ENCODE assay signal across 1 cellular context in the genomic region with DNA sequence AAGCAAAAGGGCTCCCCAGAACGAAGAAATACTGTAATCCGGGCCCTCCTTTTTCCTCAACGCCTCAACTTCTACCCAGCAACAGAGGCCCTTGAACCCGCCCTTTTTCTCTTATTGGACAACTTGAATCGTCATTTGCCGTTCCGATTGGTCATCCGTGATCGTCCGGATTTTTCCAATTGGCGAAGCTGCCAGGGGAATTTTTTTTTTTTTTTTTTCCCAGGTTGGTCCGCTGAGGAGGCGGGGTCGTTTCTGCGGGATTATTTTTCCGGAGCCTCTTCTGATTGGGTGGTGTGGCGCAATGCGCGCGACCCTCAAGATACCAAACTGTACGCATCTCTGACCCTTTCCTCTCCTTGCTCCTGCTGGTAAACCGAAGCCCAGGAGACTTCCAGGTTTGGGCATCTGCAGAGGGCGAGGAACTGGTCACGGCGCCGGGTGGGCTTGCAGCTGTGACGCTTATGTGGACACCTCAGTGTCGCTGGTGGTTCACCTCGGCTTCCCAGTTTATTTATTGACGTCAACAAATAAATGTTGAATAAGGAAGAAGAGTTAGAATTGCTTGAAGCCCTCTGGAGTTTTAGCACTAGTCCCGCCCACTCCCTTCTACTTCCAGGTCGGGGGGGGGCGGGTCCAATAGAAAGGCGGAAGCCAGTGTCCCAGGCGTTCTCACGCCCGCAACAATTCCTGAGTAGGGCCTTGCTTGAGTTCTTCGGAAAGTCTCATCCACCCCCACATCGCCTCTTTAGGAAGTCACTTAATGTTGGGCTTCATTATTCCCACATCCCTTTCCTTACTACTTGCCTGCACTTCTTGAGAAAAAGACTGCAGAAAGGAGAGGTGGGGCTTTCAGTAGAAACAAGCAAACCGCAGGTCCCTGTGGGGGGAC.
TF ChIP-seq lines count a peak whose summit lies in the region.

A gene with protein sequence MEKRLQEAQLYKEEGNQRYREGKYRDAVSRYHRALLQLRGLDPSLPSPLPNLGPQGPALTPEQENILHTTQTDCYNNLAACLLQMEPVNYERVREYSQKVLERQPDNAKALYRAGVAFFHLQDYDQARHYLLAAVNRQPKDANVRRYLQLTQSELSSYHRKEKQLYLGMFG (plus strand): TSS at position 654 of the 889 bp plus-strand sequence. CDS start 363 bp downstream, outside the sequence.

TF ChIP-seq in HepG2, 621 proteins besides CTCF, POLR2A, EP300 and RAD21 (continued from another document and continues in another):
- TF ChIP-seq, protein P1, sequence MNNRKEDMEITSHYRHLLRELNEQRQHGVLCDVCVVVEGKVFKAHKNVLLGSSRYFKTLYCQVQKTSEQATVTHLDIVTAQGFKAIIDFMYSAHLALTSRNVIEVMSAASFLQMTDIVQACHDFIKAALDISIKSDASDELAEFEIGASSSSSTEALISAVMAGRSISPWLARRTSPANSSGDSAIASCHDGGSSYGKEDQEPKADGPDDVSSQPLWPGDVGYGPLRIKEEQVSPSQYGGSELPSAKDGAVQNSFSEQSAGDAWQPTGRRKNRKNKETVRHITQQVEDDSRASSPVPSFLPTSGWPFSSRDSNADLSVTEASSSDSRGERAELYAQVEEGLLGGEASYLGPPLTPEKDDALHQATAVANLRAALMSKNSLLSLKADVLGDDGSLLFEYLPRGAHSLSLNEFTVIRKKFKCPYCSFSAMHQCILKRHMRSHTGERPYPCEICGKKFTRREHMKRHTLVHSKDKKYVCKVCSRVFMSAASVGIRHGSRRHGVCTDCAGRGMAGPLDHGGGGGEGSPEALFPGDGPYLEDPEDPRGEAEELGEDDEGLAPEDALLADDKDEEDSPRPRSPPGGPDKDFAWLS (CRISPR knock-in tag; IDR thresholded peaks at IDR 0.05; ENCODE audit: borderline replicate concordance) = no peak
- TF ChIP-seq, protein P2, sequence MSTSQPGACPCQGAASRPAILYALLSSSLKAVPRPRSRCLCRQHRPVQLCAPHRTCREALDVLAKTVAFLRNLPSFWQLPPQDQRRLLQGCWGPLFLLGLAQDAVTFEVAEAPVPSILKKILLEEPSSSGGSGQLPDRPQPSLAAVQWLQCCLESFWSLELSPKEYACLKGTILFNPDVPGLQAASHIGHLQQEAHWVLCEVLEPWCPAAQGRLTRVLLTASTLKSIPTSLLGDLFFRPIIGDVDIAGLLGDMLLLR (CRISPR knock-in tag; IDR thresholded peaks at IDR 0.05) = no peak
- TF ChIP-seq, protein P3, sequence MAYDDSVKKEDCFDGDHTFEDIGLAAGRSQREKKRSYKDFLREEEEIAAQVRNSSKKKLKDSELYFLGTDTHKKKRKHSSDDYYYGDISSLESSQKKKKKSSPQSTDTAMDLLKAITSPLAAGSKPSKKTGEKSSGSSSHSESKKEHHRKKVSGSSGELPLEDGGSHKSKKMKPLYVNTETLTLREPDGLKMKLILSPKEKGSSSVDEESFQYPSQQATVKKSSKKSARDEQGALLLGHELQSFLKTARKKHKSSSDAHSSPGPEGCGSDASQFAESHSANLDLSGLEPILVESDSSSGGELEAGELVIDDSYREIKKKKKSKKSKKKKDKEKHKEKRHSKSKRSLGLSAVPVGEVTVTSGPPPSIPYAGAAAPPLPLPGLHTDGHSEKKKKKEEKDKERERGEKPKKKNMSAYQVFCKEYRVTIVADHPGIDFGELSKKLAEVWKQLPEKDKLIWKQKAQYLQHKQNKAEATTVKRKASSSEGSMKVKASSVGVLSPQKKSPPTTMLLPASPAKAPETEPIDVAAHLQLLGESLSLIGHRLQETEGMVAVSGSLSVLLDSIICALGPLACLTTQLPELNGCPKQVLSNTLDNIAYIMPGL (CRISPR knock-in tag; IDR thresholded peaks at IDR 0.05; ENCODE audit: borderline replicate concordance in 1 of 2, low read depth in 1 of 2) = no peak; a peak in 2 of 4 replicates
- TF ChIP-seq KLF11 (CRISPR knock-in tag; IDR thresholded peaks at IDR 0.05) (no peak), ISL2 (CRISPR knock-in tag; IDR thresholded peaks at IDR 0.05) (no peak), DNMT1 (CRISPR knock-in tag; IDR thresholded peaks at IDR 0.05) (0 out of 2 replicates have a peak, but pooled peaks have one; percentile 33), ZSCAN21 (CRISPR knock-in tag; IDR thresholded peaks at IDR 0.05; ENCODE audit: borderline replicate concordance) (no peak), ZNF12 (CRISPR knock-in tag; IDR thresholded peaks at IDR 0.05) (no peak), ARNT2 (CRISPR knock-in tag; IDR thresholded peaks at IDR 0.05; ENCODE audit: low read depth) (peak; percentile 64; the same call in 1 of the 2 replicates), ZNF629 (CRISPR knock-in tag; conservative IDR thresholded peaks at IDR 0.05) (no peak), HNRNPL (IDR thresholded peaks at IDR 0.05; ENCODE audit: low read depth, low read length) (0 out of 2 replicates have a peak, but pooled peaks have one; percentile 17), TCF7L2 (IDR thresholded peaks at IDR 0.05; ENCODE audit: low read depth, low read length) (no peak), ELF3 (CRISPR knock-in tag; IDR thresholded peaks at IDR 0.05) (no peak), ZNF878 (CRISPR knock-in tag; IDR thresholded peaks at IDR 0.05) (no peak), CBX5 (CRISPR knock-in tag; IDR thresholded peaks at IDR 0.05; ENCODE audit: borderline replicate concordance) (peak; percentile 33; the same call in 1 of the 2 replicates), ZNF788 (CRISPR knock-in tag; IDR thresholded peaks at IDR 0.05; ENCODE audit: borderline replicate concordance) (no peak), NPAS2 (CRISPR knock-in tag; IDR thresholded peaks at IDR 0.05; ENCODE audit: borderline replicate concordance) (no peak), ZMYM4 (CRISPR knock-in tag; IDR thresholded peaks at IDR 0.05) (no peak), TBX2 (CRISPR knock-in tag; IDR thresholded peaks at IDR 0.05; ENCODE audit: borderline replicate concordance) (no peak), ZNF160 (CRISPR knock-in tag; IDR thresholded peaks at IDR 0.05) (no peak), NR2C2 (CRISPR knock-in tag; IDR thresholded peaks at IDR 0.05; ENCODE audit: borderline replicate concordance) (peak; percentile 99), ZNF567 (CRISPR knock-in tag; IDR thresholded peaks at IDR 0.05; ENCODE audit: borderline replicate concordance) (no peak), ZNF44 (CRISPR knock-in tag; IDR thresholded peaks at IDR 0.05) (no peak), ZNF333 (CRISPR knock-in tag; IDR thresholded peaks at IDR 0.05; ENCODE audit: borderline replicate concordance) (no peak), ZSCAN29 (CRISPR knock-in tag; conservative IDR thresholded peaks at IDR 0.05) (no peak), HDAC1 (CRISPR knock-in tag; IDR thresholded peaks at IDR 0.05) (peak; percentile 74), ZNF563 (CRISPR knock-in tag; IDR thresholded peaks at IDR 0.05) (no peak; the same call in 1 of the 2 replicates), ZNF562 (CRISPR knock-in tag; IDR thresholded peaks at IDR 0.05; ENCODE audit: borderline replicate concordance) (no peak), ZNF292 (CRISPR knock-in tag; IDR thresholded peaks at IDR 0.05; ENCODE audit: borderline replicate concordance, low read depth) (no peak), ZNF768 (CRISPR knock-in tag; IDR thresholded peaks at IDR 0.05) (peak; percentile 42; the same call in 1 of the 2 replicates), EHMT2 (IDR thresholded peaks at IDR 0.05; ENCODE audit: borderline replicate concordance, low read depth, low read length) (no peak), FOXO1 (CRISPR knock-in tag; IDR thresholded peaks at IDR 0.05) (no peak), ZNF816 (CRISPR knock-in tag; IDR thresholded peaks at IDR 0.05; ENCODE audit: borderline replicate concordance) (peak; percentile 88; the same call in 1 of the 2 replicates), ZNF430 (CRISPR knock-in tag; IDR thresholded peaks at IDR 0.05) (peak; percentile 1; the same call in 1 of the 2 replicates)
- TF ChIP-seq, protein P4, sequence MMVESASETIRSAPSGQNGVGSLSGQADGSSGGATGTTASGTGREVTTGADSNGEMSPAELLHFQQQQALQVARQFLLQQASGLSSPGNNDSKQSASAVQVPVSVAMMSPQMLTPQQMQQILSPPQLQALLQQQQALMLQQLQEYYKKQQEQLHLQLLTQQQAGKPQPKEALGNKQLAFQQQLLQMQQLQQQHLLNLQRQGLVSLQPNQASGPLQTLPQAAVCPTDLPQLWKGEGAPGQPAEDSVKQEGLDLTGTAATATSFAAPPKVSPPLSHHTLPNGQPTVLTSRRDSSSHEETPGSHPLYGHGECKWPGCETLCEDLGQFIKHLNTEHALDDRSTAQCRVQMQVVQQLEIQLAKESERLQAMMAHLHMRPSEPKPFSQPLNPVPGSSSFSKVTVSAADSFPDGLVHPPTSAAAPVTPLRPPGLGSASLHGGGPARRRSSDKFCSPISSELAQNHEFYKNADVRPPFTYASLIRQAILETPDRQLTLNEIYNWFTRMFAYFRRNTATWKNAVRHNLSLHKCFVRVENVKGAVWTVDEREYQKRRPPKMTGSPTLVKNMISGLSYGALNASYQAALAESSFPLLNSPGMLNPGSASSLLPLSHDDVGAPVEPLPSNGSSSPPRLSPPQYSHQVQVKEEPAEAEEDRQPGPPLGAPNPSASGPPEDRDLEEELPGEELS (CRISPR knock-in tag; IDR thresholded peaks at IDR 0.05) = 0 out of 2 replicates have a peak, but pooled peaks have one; percentile 21
- TF ChIP-seq, protein P5, sequence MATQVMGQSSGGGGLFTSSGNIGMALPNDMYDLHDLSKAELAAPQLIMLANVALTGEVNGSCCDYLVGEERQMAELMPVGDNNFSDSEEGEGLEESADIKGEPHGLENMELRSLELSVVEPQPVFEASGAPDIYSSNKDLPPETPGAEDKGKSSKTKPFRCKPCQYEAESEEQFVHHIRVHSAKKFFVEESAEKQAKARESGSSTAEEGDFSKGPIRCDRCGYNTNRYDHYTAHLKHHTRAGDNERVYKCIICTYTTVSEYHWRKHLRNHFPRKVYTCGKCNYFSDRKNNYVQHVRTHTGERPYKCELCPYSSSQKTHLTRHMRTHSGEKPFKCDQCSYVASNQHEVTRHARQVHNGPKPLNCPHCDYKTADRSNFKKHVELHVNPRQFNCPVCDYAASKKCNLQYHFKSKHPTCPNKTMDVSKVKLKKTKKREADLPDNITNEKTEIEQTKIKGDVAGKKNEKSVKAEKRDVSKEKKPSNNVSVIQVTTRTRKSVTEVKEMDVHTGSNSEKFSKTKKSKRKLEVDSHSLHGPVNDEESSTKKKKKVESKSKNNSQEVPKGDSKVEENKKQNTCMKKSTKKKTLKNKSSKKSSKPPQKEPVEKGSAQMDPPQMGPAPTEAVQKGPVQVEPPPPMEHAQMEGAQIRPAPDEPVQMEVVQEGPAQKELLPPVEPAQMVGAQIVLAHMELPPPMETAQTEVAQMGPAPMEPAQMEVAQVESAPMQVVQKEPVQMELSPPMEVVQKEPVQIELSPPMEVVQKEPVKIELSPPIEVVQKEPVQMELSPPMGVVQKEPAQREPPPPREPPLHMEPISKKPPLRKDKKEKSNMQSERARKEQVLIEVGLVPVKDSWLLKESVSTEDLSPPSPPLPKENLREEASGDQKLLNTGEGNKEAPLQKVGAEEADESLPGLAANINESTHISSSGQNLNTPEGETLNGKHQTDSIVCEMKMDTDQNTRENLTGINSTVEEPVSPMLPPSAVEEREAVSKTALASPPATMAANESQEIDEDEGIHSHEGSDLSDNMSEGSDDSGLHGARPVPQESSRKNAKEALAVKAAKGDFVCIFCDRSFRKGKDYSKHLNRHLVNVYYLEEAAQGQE (IDR thresholded peaks at IDR 0.05; ENCODE audit: borderline replicate concordance in 1 of 2, low read depth in 1 of 2, low read length in 2 of 2) = no peak
- TF ChIP-seq, protein P6, sequence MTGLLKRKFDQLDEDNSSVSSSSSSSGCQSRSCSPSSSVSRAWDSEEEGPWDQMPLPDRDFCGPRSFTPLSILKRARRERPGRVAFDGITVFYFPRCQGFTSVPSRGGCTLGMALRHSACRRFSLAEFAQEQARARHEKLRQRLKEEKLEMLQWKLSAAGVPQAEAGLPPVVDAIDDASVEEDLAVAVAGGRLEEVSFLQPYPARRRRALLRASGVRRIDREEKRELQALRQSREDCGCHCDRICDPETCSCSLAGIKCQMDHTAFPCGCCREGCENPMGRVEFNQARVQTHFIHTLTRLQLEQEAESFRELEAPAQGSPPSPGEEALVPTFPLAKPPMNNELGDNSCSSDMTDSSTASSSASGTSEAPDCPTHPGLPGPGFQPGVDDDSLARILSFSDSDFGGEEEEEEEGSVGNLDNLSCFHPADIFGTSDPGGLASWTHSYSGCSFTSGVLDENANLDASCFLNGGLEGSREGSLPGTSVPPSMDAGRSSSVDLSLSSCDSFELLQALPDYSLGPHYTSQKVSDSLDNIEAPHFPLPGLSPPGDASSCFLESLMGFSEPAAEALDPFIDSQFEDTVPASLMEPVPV (CRISPR knock-in tag; IDR thresholded peaks at IDR 0.05) = 0 out of 2 replicates have a peak, but pooled peaks have one; percentile 12
- TF ChIP-seq, protein P7, sequence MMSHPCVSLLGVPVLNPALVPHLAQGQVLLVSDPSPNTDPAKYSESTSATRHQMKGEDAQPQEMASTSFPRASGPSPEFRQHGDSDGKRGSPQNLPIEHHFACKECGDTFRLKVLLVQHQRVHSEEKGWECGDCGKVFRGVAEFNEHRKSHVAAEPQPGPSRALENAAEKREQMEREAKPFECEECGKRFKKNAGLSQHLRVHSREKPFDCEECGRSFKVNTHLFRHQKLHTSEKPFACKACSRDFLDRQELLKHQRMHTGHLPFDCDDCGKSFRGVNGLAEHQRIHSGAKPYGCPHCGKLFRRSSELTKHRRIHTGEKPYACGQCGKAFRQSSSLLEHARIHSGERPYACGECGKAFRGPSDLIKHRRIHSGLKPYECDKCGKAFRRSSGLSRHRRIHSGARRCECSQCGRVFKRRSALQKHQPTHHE (CRISPR knock-in tag; IDR thresholded peaks at IDR 0.05; ENCODE audit: borderline replicate concordance) = no peak
- TF ChIP-seq, protein P8, sequence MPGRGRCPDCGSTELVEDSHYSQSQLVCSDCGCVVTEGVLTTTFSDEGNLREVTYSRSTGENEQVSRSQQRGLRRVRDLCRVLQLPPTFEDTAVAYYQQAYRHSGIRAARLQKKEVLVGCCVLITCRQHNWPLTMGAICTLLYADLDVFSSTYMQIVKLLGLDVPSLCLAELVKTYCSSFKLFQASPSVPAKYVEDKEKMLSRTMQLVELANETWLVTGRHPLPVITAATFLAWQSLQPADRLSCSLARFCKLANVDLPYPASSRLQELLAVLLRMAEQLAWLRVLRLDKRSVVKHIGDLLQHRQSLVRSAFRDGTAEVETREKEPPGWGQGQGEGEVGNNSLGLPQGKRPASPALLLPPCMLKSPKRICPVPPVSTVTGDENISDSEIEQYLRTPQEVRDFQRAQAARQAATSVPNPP (CRISPR knock-in tag; IDR thresholded peaks at IDR 0.05) = no peak
- TF ChIP-seq, protein P9, sequence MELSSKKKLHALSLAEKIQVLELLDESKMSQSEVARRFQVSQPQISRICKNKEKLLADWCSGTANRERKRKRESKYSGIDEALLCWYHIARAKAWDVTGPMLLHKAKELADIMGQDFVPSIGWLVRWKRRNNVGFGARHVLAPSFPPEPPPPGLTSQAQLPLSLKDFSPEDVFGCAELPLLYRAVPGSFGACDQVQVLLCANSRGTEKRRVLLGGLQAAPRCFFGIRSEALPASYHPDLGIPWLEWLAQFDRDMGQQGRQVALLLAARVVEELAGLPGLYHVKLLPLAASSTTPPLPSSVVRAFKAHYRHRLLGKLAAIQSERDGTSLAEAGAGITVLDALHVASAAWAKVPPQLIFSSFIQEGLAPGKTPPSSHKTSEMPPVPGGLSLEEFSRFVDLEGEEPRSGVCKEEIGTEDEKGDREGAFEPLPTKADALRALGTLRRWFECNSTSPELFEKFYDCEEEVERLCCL (CRISPR knock-in tag; IDR thresholded peaks at IDR 0.05; ENCODE audit: borderline replicate concordance) = no peak
